ENCODE assay signal across 17 cellular contexts in genomic region chr6:93242049-93242448, GRCh38.
DNase-seq lines count a peak whose midpoint lies in the region; ATAC-seq and TF ChIP-seq lines count a peak whose summit lies in the region.
"Had no signal": no experiment of that assay in that cellular context is flagged by ENCODE, and none has a peak within 500 bp of the region (broad histone marks: within the 10 kb centered on the region; RNA-seq: fewer than 3 reads in every experiment).

No MANE protein-coding gene starts in this region.

- no peak for TF ChIP-seq CTCF in PC-3 (conservative IDR thresholded peaks at IDR 0.05; ENCODE audit: low read depth, low read length)
- TF ChIP-seq CTCF in tibial artery (IDR thresholded peaks at IDR 0.05): no peak

- H4K20me1 ChIP-seq in PC-3 (ENCODE audit: low read length): no peaks in the 10 kb centered on the region
- H4K20me1 ChIP-seq: BLaER1 had no signal

- H3K36me3 ChIP-seq in PC-3 (ENCODE audit: low read depth, low read length) (no peaks in the 10 kb centered on the region), neuron (ENCODE audit: insufficient read depth, low read length) (no peaks in the 10 kb centered on the region), tibial artery (no peaks in the 10 kb centered on the region)
- H3K36me3 ChIP-seq: BLaER1 had no signal

- no peaks in the 10 kb centered on the region for H3K9me3 ChIP-seq in PC-3 (ENCODE audit: low read length)
- H3K9me3 ChIP-seq in neuron (ENCODE audit: low read length): no peaks in the 10 kb centered on the region
- H3K9me3 ChIP-seq in tibial artery: no peaks in the 10 kb centered on the region
- H3K9me3 ChIP-seq: A549, BLaER1 had no signal

- CTCF ChIA-PET in PC-3 (lab: Charles Lee): no interaction called here

- ATAC-seq in PC-3: peak; percentile 24; the same call in 1 of the 2 replicates
- ATAC-seq: A549, GM12878 had no signal

- no TSS peak for BruUV-seq in PC-3 (replicated peaks; lab: Mats Ljungman, UMichigan)

- H3K9ac ChIP-seq in PC-3 (ENCODE audit: low read length): no peak overlapping the region
- H3K9ac ChIP-seq: BLaER1 had no signal

- intact Hi-C loops in PC-3 (cut with micrococcal nuclease): loop anchor here (5.0 to 10.0 kb wide), 2 partner anchors 175 to 197 kb away; partner anchors contain the start of gene EPHA7
- intact Hi-C loops in tibial artery (cut with DNase I; ENCODE audit: low total_unique reads): no loop called here

- no peaks in the 10 kb centered on the region for H3K79me2 ChIP-seq in PC-3 (ENCODE audit: low read length)

- H3K4me1 ChIP-seq in PC-3 (ENCODE audit: insufficient read depth, low read length): no peaks in the 10 kb centered on the region
- peaks cover 14% of the 10 kb centered on the region for H3K4me1 ChIP-seq in neuron (ENCODE audit: insufficient read depth, low read length)
- no peaks in the 10 kb centered on the region for H3K4me1 ChIP-seq in tibial artery
- H3K4me1 ChIP-seq: A549, BLaER1 had no signal

- DNase-seq in PC-3 (no peak), caudate nucleus (lab: John Stamatoyannopoulos, UW) (no peak), medulla oblongata (ENCODE audit: extremely low spot score) (peak; percentile 39), NCI-H146 treated with DMSO at 0.1 percent for 48 hours (lab: John Stamatoyannopoulos, UW; ENCODE audit: unreplicated experiment) (no peak), DMS53 (lab: John Stamatoyannopoulos, UW) (no peak), tibial artery (no peak), NCI-H510A (lab: John Stamatoyannopoulos, UW) (no peak)
- DNase-seq: AML-193; CD4-positive, alpha-beta memory T cell; DMS153; DMS79 treated with DMSO at 0.1 percent for 48 hours; H9 had no signal

- H3K4me2 ChIP-seq in PC-3 (ENCODE audit: low read length): no peak overlapping the region
- H3K4me2 ChIP-seq: A549, BLaER1 had no signal

- H3F3A ChIP-seq in PC-3 (ENCODE audit: low read length, unreplicated experiment): no peaks in the 10 kb centered on the region

- H2AFZ ChIP-seq in PC-3 (ENCODE audit: low read length) (no peak overlapping the region), neuron (ENCODE audit: low read depth, low read length) (peak overlapping the region; percentile 26)

- H3K27me3 ChIP-seq in PC-3 (ENCODE audit: low read length) (no peaks in the 10 kb centered on the region), neuron (ENCODE audit: insufficient read depth, low read length) (no peaks in the 10 kb centered on the region), tibial artery (no peaks in the 10 kb centered on the region)
- H3K27me3 ChIP-seq: BLaER1 had no signal

- H3K27ac ChIP-seq in PC-3 (ENCODE audit: low read length) (no peak overlapping the region), caudate nucleus (ENCODE audit: low read depth, low read length) (peak overlapping the region; percentile 20), tibial artery (no peak overlapping the region)
- H3K27ac ChIP-seq: 22Rv1, A549, BLaER1 had no signal

- H3K4me3 ChIP-seq in PC-3 (ENCODE audit: low read length) (no peak overlapping the region), neuron (ENCODE audit: low read length) (no peak overlapping the region), tibial artery (no peak overlapping the region)
- H3K4me3 ChIP-seq: A549, BLaER1, GM12878 had no signal

- no peaks in the 10 kb centered on the region for H3K9me2 ChIP-seq in PC-3 (replicated peaks; ENCODE audit: low read length)

- POLR2A ChIA-PET in PC-3 (lab: Charles Lee; ENCODE audit: unreplicated experiment): no interaction called here
